ENCODE assay signal across 26 cellular contexts in the genomic region with DNA sequence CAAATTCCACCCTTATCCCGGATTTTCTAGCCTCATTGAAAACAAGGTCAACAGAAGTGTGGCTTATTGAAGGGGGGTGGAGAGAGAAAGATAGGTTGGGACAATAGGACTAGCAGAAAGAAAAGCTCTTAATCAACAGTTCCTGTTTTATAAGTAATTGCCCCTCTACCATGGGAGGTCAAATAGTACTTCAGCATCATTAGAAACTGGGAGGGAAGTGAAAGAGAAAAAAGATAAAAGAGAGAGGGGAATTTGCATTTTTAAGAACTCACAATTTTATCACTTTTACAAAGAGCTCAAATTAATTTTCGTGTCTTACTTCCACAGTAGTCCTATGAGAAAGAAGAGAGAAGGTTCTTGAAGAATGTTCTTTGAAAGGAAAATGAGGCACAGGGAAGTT.
DNase-seq lines count a peak whose midpoint lies in the region; ATAC-seq, FAIRE-seq and TF ChIP-seq lines count a peak whose summit lies in the region.
"Had no signal": no experiment of that assay in that cellular context is flagged by ENCODE, and none has a peak within 500 bp of the region (broad histone marks: within the 10 kb centered on the region; RNA-seq: fewer than 3 reads in every experiment).

No MANE protein-coding gene starts in this region.

- intact Hi-C loops in GM12878 (cut with micrococcal nuclease; ENCODE audit: unreplicated experiment), result no loop called here
- intact Hi-C loops in psoas muscle (cut with DNase I), result loop anchor here in 1 of 2 donors (5.0 to 10.0 kb wide), 2 partner anchors 55 to 153 kb away; no protein-coding TSS in a partner anchor
- intact Hi-C loops in natural killer cell (cut with micrococcal nuclease), result no loop called here

- CTCF ChIA-PET in GM12878 (lab: Yijun Ruan, JAX), result interaction anchor here (1.1 to 1.5 kb wide), 5 partner anchors 9 to 40 kb away, joined by 3 to 6 read pairs (median 3); no protein-coding TSS in a partner anchor

- H3K36me3 ChIP-seq in Karpas-422 (ENCODE audit: insufficient read depth, low read length) (no peaks in the 10 kb centered on the region), GM12878 (ENCODE audit: control insufficient read depth in 2 of 2, insufficient read depth in 2 of 2, low read length in 1 of 2) (no peaks in the 10 kb centered on the region), psoas muscle (ENCODE audit: insufficient read depth in 1 of 2, low read depth in 1 of 2) (peaks cover 13 to 99% of the 10 kb centered on the region in 2 donors)

- H4K20me1 ChIP-seq in Karpas-422 (ENCODE audit: insufficient read depth, low read depth, low read length) (no peaks in the 10 kb centered on the region), GM12878 (ENCODE audit: control insufficient read depth, insufficient read depth) (no peaks in the 10 kb centered on the region)

- H2AFZ ChIP-seq in Karpas-422 (ENCODE audit: low read length) (no peak overlapping the region), GM12878 (ENCODE audit: control insufficient read depth, low read depth, low read length) (no peak overlapping the region)
- H2AFZ ChIP-seq: GM23338 had no signal

- RAD21 ChIA-PET in GM12878 (lab: Charles Lee; ENCODE audit: unreplicated experiment), result no interaction called here

- H3K9ac ChIP-seq in Karpas-422 (ENCODE audit: low read length), result no peak overlapping the region
- no peak overlapping the region for H3K9ac ChIP-seq in GM12878 (ENCODE audit: control insufficient read depth, insufficient read depth, low read length)

- peaks cover 26% of the 10 kb centered on the region for H3K4me1 ChIP-seq in Karpas-422 (ENCODE audit: low read length)
- H3K4me1 ChIP-seq in GM12878 (ENCODE audit: control insufficient read depth, insufficient read depth, low read length), result no peaks in the 10 kb centered on the region
- H3K4me1 ChIP-seq in psoas muscle, result peaks cover 53% of the 10 kb centered on the region

- 0% methylated on average over 2 of the region's 2 CpGs for WGBS in GM12878 (ENCODE audit: insufficient coverage, insufficient replicate concordance, low lambda C conversion rate, missing lambda C conversion rate)
- WGBS in psoas muscle, 3 donors, result 88 to 92% (median 90%) methylated on average over 2 of the region's 2 CpGs

- H3K27me3 ChIP-seq in Karpas-422 (ENCODE audit: low read length) (no peaks in the 10 kb centered on the region), GM12878 (replicated peaks in 1 of 2; ENCODE audit: control insufficient read depth in 2 of 2, insufficient read depth in 2 of 2, low read length in 1 of 2) (no peaks in the 10 kb centered on the region; a peak in 1 of 4 replicates), psoas muscle (ENCODE audit: insufficient read depth in 3 of 3, low read length in 2 of 3) (no peaks in the 10 kb centered on the region)
- H3K27me3 ChIP-seq: MG63 had no signal

- peak overlapping the region; percentile 9; the same call in 1 of the 2 replicates for H3K4me3 ChIP-seq in Karpas-422 (ENCODE audit: low read length)
- no peak overlapping the region for H3K4me3 ChIP-seq in GM12878
- no peak overlapping the region for H3K4me3 ChIP-seq in psoas muscle
- H3K4me3 ChIP-seq: GM23338, MG63, SK-N-MC had no signal

- in situ Hi-C loops in GM12878 (cut with MboI), result no loop called here

- no peak for TF ChIP-seq POLR2A in GM12878 (IDR thresholded peaks at IDR 0.05; ENCODE audit: low read depth, low read length)

- BruUV-seq in GM12878 (replicated peaks; lab: Mats Ljungman, UMichigan), result no TSS peak

- POLR2A ChIA-PET in GM12878 (lab: Charles Lee), result interaction anchor here (1.3 kb wide), 1 partner anchor 10 kb away, joined by 3 read pairs; no protein-coding TSS in a partner anchor

- H3K36me3 Mint-ChIP-seq in natural killer cell, result peaks cover 23% of the 10 kb centered on the region
- H3K36me3 Mint-ChIP-seq: CD8-positive, alpha-beta memory T cell had no signal

- H3K27me3 Mint-ChIP-seq in natural killer cell (ENCODE audit: low read depth in 2 of 2), result no peaks in the 10 kb centered on the region

- H3K9me3 ChIP-seq in Karpas-422 (ENCODE audit: low read length), result no peaks in the 10 kb centered on the region
- no peaks in the 10 kb centered on the region for H3K9me3 ChIP-seq in GM12878 (replicated peaks; ENCODE audit: control insufficient read depth, insufficient read depth, low read length)
- H3K9me3 ChIP-seq in psoas muscle, result no peaks in the 10 kb centered on the region
- H3K9me3 ChIP-seq: MG63 had no signal

- TF ChIP-seq EP300 in GM12878 (IDR thresholded peaks at IDR 0.05; ENCODE audit: borderline replicate concordance in 1 of 2, control insufficient read depth in 1 of 2, low read depth in 2 of 2, low read length in 2 of 2), result no peak

- no peaks in the 10 kb centered on the region for H3K9me2 ChIP-seq in Karpas-422 (replicated peaks; ENCODE audit: insufficient read depth, low read length)

- H3K79me2 ChIP-seq in Karpas-422 (ENCODE audit: low read length) (no peaks in the 10 kb centered on the region), GM12878 (ENCODE audit: control insufficient read depth, insufficient read depth, low read length) (no peaks in the 10 kb centered on the region)

- H3K9me3 Mint-ChIP-seq in natural killer cell, result no peaks in the 10 kb centered on the region
- H3K9me3 Mint-ChIP-seq: GM23338, H9 had no signal

- DNase-seq in Karpas-422 (peak; percentile 80), GM12878 (ENCODE audit: low read depth, low spot score) (no peak), psoas muscle (no peak), natural killer cell (no peak), 8988T (no peak), C1 segment of cervical spinal cord (lab: John Stamatoyannopoulos, UW) (no peak), NCI-H2171 treated with DMSO at 0.1 percent for 48 hours (lab: John Stamatoyannopoulos, UW) (no peak)
- DNase-seq: CD8-positive, alpha-beta memory T cell; DMS79 treated with DMSO at 0.1 percent for 48 hours; GF-D8; H9; KBM-7; MG63; NCI-H1048; NCI-H1417; NCI-H1694; NCI-H2029 treated with DMSO at 0.1 percent for 48 hours; NCI-H226; NCI-H510A; SHP77 treated with DMSO at 0.1 percent for 48 hours had no signal

- no peak overlapping the region for H3K27ac Mint-ChIP-seq in natural killer cell
- H3K27ac Mint-ChIP-seq: CD8-positive, alpha-beta memory T cell; GM23338 had no signal

- no peak overlapping the region for H3K4me3 Mint-ChIP-seq in natural killer cell
- H3K4me3 Mint-ChIP-seq: CD8-positive, alpha-beta memory T cell; GM23338; H9 had no signal

- no peak for FAIRE-seq in GM12878 (lab: Jason Lieb, UNC)
- FAIRE-seq: HTR-8/SVneo had no signal

- SMC1A ChIA-PET in GM12878 (lab: Charles Lee; ENCODE audit: uncharacterized antibody, unreplicated experiment), result interaction anchor here (0.6 to 2.4 kb wide), 5 partner anchors 12 to 1373 kb away, joined by 3 to 6 read pairs (median 3); no protein-coding TSS in a partner anchor

- peak overlapping the region; percentile 36 for H3K27ac ChIP-seq in Karpas-422 (ENCODE audit: low read length)
- no peak overlapping the region for H3K27ac ChIP-seq in GM12878 (ENCODE audit: control insufficient read depth, insufficient read depth)
- peak overlapping the region; percentile 78 for H3K27ac ChIP-seq in psoas muscle
- H3K27ac ChIP-seq: C4-2B, SK-N-MC had no signal

- TF ChIP-seq RAD21 in GM12878 (IDR thresholded peaks at IDR 0.05; ENCODE audit: insufficient read depth, low read depth, low read length), result no peak

- peak; percentile 45 for ATAC-seq in GM18867 (IDR thresholded peaks at IDR 0.05; ENCODE audit: unreplicated experiment)
- no peak for ATAC-seq in GM12878
- no peak for ATAC-seq in psoas muscle
- no peak for ATAC-seq in natural killer cell
- ATAC-seq: GM23338, Panc1 had no signal

- TF ChIP-seq CTCF in GM12878 (IDR thresholded peaks at IDR 0.05 in 2 of 3, conservative IDR thresholded peaks at IDR 0.05 in 1 of 3; ENCODE audit: control insufficient read depth in 2 of 3, extremely low read depth in 1 of 3, insufficient read depth in 1 of 3, low read depth in 3 of 3, low read length in 3 of 3), result no peak
- TF ChIP-seq CTCF in psoas muscle (IDR thresholded peaks at IDR 0.05), result no peak
- no peak for TF ChIP-seq CTCF in natural killer cell (IDR thresholded peaks at IDR 0.05)

- H3K4me1 Mint-ChIP-seq in natural killer cell, result no peaks in the 10 kb centered on the region
- H3K4me1 Mint-ChIP-seq: CD8-positive, alpha-beta memory T cell had no signal

- H3K4me2 ChIP-seq in Karpas-422 (ENCODE audit: low read depth, low read length, poor library complexity, severe bottlenecking) (peak overlapping the region; percentile 43), GM12878 (ENCODE audit: control insufficient read depth, insufficient read depth) (no peak overlapping the region)
- H3K4me2 ChIP-seq: GM23338 had no signal

TF ChIP-seq in GM12878, 131 proteins besides CTCF, POLR2A, EP300 and RAD21:
- peak; percentile 52; the same call in 1 of the 2 replicates for TF ChIP-seq MTA2 (IDR thresholded peaks at IDR 0.05; ENCODE audit: low read depth)
- TF ChIP-seq NR2F1 (conservative IDR thresholded peaks at IDR 0.05), result peak; percentile 48
- TF ChIP-seq SPI1 (IDR thresholded peaks at IDR 0.05; ENCODE audit: borderline replicate concordance, insufficient read depth, low read depth, low read length), result peak; percentile 22; the same call in 1 of the 2 replicates
- no peak for TF ChIP-seq CHD4 (IDR thresholded peaks at IDR 0.05)
- TF ChIP-seq FOS (IDR thresholded peaks at IDR 0.05; ENCODE audit: borderline replicate concordance, extremely low read depth, insufficient read length), result no peak
- no peak for TF ChIP-seq CHD1 (IDR thresholded peaks at IDR 0.05; ENCODE audit: low read depth, low read length)
- no peak for TF ChIP-seq CBFB (IDR thresholded peaks at IDR 0.05; ENCODE audit: low read depth)
TF ChIP-seq in GM12878: peak in this region for 3.
